In the genomic region with DNA sequence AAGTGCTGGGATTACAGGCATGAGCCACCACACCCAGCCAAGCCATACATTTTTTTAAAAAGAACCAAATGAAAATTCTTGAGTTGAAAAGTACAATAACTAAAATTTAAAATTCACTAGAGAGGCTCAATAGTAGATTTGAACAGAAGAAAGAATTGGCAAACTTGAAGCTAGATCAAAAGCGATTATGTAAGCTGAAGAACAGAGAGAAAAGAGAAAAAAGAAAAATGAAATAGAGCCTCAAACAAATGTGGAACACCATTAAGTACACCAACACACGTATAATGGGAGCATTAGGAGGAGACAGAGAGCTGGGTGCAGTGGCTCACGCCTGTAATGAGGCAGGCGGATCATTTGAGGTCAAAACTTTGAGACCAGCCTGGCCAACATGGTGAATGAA, we compare ENCODE assay signal across 2 cellular contexts.
TF ChIP-seq lines count a peak whose summit lies in the region.

No MANE protein-coding gene starts in this region.

TF ChIP-seq in GM23338, 12 proteins besides CTCF, POLR2A, EP300 and RAD21:
- TF ChIP-seq NANOG (IDR thresholded peaks at IDR 0.05; ENCODE audit: borderline replicate concordance) (no peak), ZNF114 (CRISPR knock-in tag; IDR thresholded peaks at IDR 0.05) (no peak), EZH2 (IDR thresholded peaks at IDR 0.05; ENCODE audit: low read depth, unreplicated experiment) (no peak), POLR2AphosphoS5 (IDR thresholded peaks at IDR 0.05; ENCODE audit: low read depth) (no peak), EZH2phosphoT487 (IDR thresholded peaks at IDR 0.05; ENCODE audit: unreplicated experiment) (no peak)
- TF ChIP-seq, protein P1, sequence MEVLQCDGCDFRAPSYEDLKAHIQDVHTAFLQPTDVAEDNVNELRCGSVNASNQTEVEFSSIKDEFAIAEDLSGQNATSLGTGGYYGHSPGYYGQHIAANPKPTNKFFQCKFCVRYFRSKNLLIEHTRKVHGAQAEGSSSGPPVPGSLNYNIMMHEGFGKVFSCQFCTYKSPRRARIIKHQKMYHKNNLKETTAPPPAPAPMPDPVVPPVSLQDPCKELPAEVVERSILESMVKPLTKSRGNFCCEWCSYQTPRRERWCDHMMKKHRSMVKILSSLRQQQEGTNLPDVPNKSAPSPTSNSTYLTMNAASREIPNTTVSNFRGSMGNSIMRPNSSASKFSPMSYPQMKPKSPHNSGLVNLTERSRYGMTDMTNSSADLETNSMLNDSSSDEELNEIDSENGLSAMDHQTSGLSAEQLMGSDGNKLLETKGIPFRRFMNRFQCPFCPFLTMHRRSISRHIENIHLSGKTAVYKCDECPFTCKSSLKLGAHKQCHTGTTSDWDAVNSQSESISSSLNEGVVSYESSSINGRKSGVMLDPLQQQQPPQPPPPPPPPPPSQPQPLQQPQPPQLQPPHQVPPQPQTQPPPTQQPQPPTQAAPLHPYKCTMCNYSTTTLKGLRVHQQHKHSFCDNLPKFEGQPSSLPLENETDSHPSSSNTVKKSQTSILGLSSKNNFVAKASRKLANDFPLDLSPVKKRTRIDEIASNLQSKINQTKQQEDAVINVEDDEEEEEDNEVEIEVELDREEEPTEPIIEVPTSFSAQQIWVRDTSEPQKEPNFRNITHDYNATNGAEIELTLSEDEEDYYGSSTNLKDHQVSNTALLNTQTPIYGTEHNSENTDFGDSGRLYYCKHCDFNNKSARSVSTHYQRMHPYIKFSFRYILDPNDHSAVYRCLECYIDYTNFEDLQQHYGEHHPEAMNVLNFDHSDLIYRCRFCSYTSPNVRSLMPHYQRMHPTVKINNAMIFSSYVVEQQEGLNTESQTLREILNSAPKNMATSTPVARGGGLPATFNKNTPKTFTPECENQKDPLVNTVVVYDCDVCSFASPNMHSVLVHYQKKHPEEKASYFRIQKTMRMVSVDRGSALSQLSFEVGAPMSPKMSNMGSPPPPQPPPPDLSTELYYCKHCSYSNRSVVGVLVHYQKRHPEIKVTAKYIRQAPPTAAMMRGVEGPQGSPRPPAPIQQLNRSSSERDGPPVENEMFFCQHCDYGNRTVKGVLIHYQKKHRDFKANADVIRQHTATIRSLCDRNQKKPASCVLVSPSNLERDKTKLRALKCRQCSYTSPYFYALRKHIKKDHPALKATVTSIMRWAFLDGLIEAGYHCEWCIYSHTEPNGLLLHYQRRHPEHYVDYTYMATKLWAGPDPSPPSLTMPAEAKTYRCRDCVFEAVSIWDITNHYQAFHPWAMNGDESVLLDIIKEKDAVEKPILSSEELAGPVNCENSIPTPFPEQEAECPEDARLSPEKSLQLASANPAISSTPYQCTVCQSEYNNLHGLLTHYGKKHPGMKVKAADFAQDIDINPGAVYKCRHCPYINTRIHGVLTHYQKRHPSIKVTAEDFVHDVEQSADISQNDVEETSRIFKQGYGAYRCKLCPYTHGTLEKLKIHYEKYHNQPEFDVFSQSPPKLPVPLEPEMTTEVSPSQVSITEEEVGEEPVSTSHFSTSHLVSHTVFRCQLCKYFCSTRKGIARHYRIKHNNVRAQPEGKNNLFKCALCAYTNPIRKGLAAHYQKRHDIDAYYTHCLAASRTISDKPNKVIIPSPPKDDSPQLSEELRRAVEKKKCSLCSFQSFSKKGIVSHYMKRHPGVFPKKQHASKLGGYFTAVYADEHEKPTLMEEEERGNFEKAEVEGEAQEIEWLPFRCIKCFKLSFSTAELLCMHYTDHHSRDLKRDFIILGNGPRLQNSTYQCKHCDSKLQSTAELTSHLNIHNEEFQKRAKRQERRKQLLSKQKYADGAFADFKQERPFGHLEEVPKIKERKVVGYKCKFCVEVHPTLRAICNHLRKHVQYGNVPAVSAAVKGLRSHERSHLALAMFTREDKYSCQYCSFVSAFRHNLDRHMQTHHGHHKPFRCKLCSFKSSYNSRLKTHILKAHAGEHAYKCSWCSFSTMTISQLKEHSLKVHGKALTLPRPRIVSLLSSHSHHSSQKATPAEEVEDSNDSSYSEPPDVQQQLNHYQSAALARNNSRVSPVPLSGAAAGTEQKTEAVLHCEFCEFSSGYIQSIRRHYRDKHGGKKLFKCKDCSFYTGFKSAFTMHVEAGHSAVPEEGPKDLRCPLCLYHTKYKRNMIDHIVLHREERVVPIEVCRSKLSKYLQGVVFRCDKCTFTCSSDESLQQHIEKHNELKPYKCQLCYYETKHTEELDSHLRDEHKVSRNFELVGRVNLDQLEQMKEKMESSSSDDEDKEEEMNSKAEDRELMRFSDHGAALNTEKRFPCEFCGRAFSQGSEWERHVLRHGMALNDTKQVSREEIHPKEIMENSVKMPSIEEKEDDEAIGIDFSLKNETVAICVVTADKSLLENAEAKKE (CRISPR knock-in tag; IDR thresholded peaks at IDR 0.05) = no peak
- TF ChIP-seq, protein P2, sequence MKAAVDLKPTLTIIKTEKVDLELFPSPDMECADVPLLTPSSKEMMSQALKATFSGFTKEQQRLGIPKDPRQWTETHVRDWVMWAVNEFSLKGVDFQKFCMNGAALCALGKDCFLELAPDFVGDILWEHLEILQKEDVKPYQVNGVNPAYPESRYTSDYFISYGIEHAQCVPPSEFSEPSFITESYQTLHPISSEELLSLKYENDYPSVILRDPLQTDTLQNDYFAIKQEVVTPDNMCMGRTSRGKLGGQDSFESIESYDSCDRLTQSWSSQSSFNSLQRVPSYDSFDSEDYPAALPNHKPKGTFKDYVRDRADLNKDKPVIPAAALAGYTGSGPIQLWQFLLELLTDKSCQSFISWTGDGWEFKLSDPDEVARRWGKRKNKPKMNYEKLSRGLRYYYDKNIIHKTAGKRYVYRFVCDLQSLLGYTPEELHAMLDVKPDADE (IDR thresholded peaks at IDR 0.05) = no peak

TF ChIP-seq in K562, 482 proteins besides CTCF, POLR2A, EP300 and RAD21:
- peak in 1 of 2 experiments; percentile 68; a peak in 2 of 4 replicates for TF ChIP-seq TRIM24 (IDR thresholded peaks at IDR 0.05)
- TF ChIP-seq, protein P3, sequence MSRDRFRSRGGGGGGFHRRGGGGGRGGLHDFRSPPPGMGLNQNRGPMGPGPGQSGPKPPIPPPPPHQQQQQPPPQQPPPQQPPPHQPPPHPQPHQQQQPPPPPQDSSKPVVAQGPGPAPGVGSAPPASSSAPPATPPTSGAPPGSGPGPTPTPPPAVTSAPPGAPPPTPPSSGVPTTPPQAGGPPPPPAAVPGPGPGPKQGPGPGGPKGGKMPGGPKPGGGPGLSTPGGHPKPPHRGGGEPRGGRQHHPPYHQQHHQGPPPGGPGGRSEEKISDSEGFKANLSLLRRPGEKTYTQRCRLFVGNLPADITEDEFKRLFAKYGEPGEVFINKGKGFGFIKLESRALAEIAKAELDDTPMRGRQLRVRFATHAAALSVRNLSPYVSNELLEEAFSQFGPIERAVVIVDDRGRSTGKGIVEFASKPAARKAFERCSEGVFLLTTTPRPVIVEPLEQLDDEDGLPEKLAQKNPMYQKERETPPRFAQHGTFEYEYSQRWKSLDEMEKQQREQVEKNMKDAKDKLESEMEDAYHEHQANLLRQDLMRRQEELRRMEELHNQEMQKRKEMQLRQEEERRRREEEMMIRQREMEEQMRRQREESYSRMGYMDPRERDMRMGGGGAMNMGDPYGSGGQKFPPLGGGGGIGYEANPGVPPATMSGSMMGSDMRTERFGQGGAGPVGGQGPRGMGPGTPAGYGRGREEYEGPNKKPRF (IDR thresholded peaks at IDR 0.05; ENCODE audit: low read depth, low read length) = no peak
- peak; percentile 84; the same call in 1 of the 2 replicates for TF ChIP-seq TRIM28 (IDR thresholded peaks at IDR 0.05)
- TF ChIP-seq, protein P4, sequence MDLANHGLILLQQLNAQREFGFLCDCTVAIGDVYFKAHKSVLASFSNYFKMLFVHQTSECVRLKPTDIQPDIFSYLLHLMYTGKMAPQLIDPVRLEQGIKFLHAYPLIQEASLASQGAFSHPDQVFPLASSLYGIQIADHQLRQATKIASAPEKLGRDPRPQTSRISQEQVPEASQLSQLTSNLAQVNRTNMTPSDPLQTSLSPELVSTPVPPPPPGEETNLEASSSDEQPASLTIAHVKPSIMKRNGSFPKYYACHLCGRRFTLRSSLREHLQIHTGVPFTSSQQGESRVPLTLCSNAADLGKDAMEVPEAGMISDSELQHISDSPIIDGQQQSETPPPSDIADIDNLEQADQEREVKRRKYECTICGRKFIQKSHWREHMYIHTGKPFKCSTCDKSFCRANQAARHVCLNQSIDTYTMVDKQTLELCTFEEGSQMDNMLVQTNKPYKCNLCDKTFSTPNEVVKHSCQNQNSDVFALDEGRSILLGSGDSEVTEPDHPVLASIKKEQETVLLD (IDR thresholded peaks at IDR 0.05) = no peak
- TF ChIP-seq KDM4B (IDR thresholded peaks at IDR 0.05; ENCODE audit: borderline replicate concordance in 2 of 2, low read depth in 1 of 2) = no peak
- TF ChIP-seq, protein P5, sequence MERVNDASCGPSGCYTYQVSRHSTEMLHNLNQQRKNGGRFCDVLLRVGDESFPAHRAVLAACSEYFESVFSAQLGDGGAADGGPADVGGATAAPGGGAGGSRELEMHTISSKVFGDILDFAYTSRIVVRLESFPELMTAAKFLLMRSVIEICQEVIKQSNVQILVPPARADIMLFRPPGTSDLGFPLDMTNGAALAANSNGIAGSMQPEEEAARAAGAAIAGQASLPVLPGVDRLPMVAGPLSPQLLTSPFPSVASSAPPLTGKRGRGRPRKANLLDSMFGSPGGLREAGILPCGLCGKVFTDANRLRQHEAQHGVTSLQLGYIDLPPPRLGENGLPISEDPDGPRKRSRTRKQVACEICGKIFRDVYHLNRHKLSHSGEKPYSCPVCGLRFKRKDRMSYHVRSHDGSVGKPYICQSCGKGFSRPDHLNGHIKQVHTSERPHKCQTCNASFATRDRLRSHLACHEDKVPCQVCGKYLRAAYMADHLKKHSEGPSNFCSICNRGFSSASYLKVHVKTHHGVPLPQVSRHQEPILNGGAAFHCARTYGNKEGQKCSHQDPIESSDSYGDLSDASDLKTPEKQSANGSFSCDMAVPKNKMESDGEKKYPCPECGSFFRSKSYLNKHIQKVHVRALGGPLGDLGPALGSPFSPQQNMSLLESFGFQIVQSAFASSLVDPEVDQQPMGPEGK (CRISPR knock-in tag; IDR thresholded peaks at IDR 0.05; ENCODE audit: borderline replicate concordance) = no peak
- TF ChIP-seq, protein P6, sequence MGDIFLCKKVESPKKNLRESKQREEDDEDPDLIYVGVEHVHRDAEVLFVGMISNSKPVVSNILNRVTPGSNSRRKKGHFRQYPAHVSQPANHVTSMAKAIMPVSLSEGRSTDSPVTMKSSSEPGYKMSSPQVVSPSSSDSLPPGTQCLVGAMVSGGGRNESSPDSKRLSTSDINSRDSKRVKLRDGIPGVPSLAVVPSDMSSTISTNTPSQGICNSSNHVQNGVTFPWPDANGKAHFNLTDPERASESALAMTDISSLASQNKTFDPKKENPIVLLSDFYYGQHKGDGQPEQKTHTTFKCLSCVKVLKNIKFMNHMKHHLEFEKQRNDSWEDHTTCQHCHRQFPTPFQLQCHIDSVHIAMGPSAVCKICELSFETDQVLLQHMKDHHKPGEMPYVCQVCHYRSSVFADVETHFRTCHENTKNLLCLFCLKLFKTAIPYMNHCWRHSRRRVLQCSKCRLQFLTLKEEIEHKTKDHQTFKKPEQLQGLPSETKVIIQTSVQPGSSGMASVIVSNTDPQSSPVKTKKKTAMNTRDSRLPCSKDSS (IDR thresholded peaks at IDR 0.05; ENCODE audit: low read depth, partially characterized antibody) = peak; percentile 70
- TF ChIP-seq CBX3 (IDR thresholded peaks at IDR 0.05; ENCODE audit: borderline replicate concordance in 1 of 2, low read length in 2 of 2) = peak in 1 of 2 experiments; percentile 25; a peak in 1 of 3 replicates
